ENCODE assay signal across 1 cellular context in the genomic region with DNA sequence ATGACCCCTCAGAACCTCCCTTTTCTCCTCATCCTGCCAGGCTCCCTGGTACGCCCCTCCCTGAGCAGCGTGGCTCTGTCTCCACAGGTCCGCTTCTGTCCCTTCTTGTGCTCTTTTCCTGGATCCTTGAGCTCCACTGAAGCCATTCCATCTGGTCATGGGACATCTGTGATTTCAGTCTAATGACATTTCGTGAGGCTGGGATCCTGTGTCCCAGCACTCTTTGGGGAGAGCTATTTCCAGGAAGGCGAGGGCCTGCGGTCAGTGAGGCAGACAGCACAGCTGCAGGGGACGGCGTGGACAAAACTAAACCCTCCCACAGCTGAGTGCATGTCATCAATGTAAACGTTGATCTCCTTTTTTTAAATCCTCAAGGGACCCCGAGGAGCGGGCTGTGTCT.
TF ChIP-seq lines count a peak whose summit lies in the region.

No MANE protein-coding gene starts in this region.

TF ChIP-seq in SK-N-SH, 30 proteins besides CTCF, POLR2A, EP300 and RAD21 (continued from another document):
- no peak for TF ChIP-seq USF2 (IDR thresholded peaks at IDR 0.05; ENCODE audit: borderline replicate concordance, low read depth, low read length)
- no peak for TF ChIP-seq PBX3 (IDR thresholded peaks at IDR 0.05)
- TF ChIP-seq POLR2AphosphoS5 (IDR thresholded peaks at IDR 0.05; ENCODE audit: low read depth, low read length), result no peak
- TF ChIP-seq REST (IDR thresholded peaks at IDR 0.05; ENCODE audit: low read depth, low read length), result no peak
- no peak for TF ChIP-seq SIN3A (IDR thresholded peaks at IDR 0.05; ENCODE audit: borderline replicate concordance, low read depth, low read length)
- TF ChIP-seq TCF12 (IDR thresholded peaks at IDR 0.05), result no peak
- no peak for TF ChIP-seq ELF1 (IDR thresholded peaks at IDR 0.05)
- no peak for TF ChIP-seq USF1 (IDR thresholded peaks at IDR 0.05; ENCODE audit: borderline replicate concordance, low read depth)
- TF ChIP-seq NFIC (IDR thresholded peaks at IDR 0.05; ENCODE audit: borderline replicate concordance), result no peak
- no peak for TF ChIP-seq CHD2 (IDR thresholded peaks at IDR 0.05; ENCODE audit: low read length, partially characterized antibody)
- no peak for TF ChIP-seq FOXM1 (IDR thresholded peaks at IDR 0.05; ENCODE audit: low read depth)
- TF ChIP-seq MXI1 (IDR thresholded peaks at IDR 0.05; ENCODE audit: low read depth, low read length), result no peak
- no peak for TF ChIP-seq FOSL2 (IDR thresholded peaks at IDR 0.05; ENCODE audit: borderline replicate concordance, low read depth)
- TF ChIP-seq, protein P1, sequence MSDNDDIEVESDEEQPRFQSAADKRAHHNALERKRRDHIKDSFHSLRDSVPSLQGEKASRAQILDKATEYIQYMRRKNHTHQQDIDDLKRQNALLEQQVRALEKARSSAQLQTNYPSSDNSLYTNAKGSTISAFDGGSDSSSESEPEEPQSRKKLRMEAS (IDR thresholded peaks at IDR 0.05; ENCODE audit: low read depth), result no peak
TF ChIP-seq in SK-N-SH: peak in this region for 0.
